10 cellular contexts compared by ENCODE assay signal in genomic region chr9:121707477-121708424, GRCh38. TPM values are rescaled to one million over a fixed set of nuclear protein-coding genes. Genes with fewer than 3 reads are reported as not detected.
DNase-seq lines count a peak whose midpoint lies in the region; ATAC-seq and TF ChIP-seq lines count a peak whose summit lies in the region.
"Had no signal": no experiment of that assay in that cellular context is flagged by ENCODE, and none has a peak within 500 bp of the region (broad histone marks: within the 10 kb centered on the region; RNA-seq: fewer than 3 reads in every experiment).

No MANE protein-coding gene starts in this region.

- peaks cover 15% of the 10 kb centered on the region for H3K4me1 Mint-ChIP-seq in activated CD4-positive, alpha-beta memory T cell treated with anti-CD3 and anti-CD28 coated beads, Interleukin-2, amount 10 ng/mL, durations not matched to agents 7 days and 5 days
- peaks cover 0 to 7% (median 3%) of the 10 kb centered on the region in 3 donors for H3K4me1 Mint-ChIP-seq in T-cell

- POLR2A ChIA-PET in activated CD4-positive, alpha-beta memory T cell treated with anti-CD3 and anti-CD28 coated beads, Interleukin-2, amount 10 ng/mL, durations not matched to agents 7 days and 5 days (lab: Charles Lee), result interaction anchor here (0.8 kb wide), 1 partner anchor 47 kb away, joined by 3 read pairs; no protein-coding TSS in a partner anchor
- POLR2A ChIA-PET in T-cell (lab: Charles Lee), result no interaction called here

- ATAC-seq in GM19395 (IDR thresholded peaks at IDR 0.05; ENCODE audit: unreplicated experiment), result peak; percentile 98
- ATAC-seq in HG03060 (IDR thresholded peaks at IDR 0.05; ENCODE audit: low read depth, unreplicated experiment), result peak; percentile 68
- no peak for ATAC-seq in T-cell (replicated peaks in 1 of 4)

- peak overlapping the region; percentile 18 for H3K27ac Mint-ChIP-seq in activated CD4-positive, alpha-beta memory T cell treated with anti-CD3 and anti-CD28 coated beads, Interleukin-2, amount 10 ng/mL, durations not matched to agents 7 days and 5 days
- H3K27ac Mint-ChIP-seq in T-cell, result no peak overlapping the region

- H3K9me3 Mint-ChIP-seq in activated CD4-positive, alpha-beta memory T cell treated with anti-CD3 and anti-CD28 coated beads, Interleukin-2, amount 10 ng/mL, durations not matched to agents 7 days and 5 days, result no peaks in the 10 kb centered on the region
- no peaks in the 10 kb centered on the region for H3K9me3 Mint-ChIP-seq in T-cell

- DNase-seq in GM10266 (ENCODE audit: extremely low spot score) (peak; percentile 70), T-cell (no peak), GDM1 (lab: John Stamatoyannopoulos, UW) (no peak), ecto neural progenitor cell (ENCODE audit: low spot score) (no peak), T1000 (lab: John Stamatoyannopoulos, UW) (no peak)
- DNase-seq in activated CD4-positive, alpha-beta memory T cell treated with anti-CD3 and anti-CD28 coated beads, Interleukin-2, amount 10 ng/mL, durations not matched to agents 7 days and 5 days, result peak; percentile 35
- DNase-seq: activated CD4-positive, alpha-beta T cell treated with anti-CD3 and anti-CD28 coated beads, Interleukin-2, amount 50 U/mL, for 48 hours; NCI-H1105 treated with DMSO at 0.1 percent for 48 hours had no signal

- CTCF ChIA-PET in activated CD4-positive, alpha-beta memory T cell treated with anti-CD3 and anti-CD28 coated beads, Interleukin-2, amount 10 ng/mL, durations not matched to agents 7 days and 5 days (lab: Charles Lee), result no interaction called here
- CTCF ChIA-PET in T-cell (lab: Charles Lee), result no interaction called here

- H3K36me3 Mint-ChIP-seq in activated CD4-positive, alpha-beta memory T cell treated with anti-CD3 and anti-CD28 coated beads, Interleukin-2, amount 10 ng/mL, durations not matched to agents 7 days and 5 days (ENCODE audit: low read depth), result no peaks in the 10 kb centered on the region
- no peaks in the 10 kb centered on the region for H3K36me3 Mint-ChIP-seq in T-cell

- H3K27me3 Mint-ChIP-seq in activated CD4-positive, alpha-beta memory T cell treated with anti-CD3 and anti-CD28 coated beads, Interleukin-2, amount 10 ng/mL, durations not matched to agents 7 days and 5 days, result peaks cover 24% of the 10 kb centered on the region
- H3K27me3 Mint-ChIP-seq in T-cell, result peaks cover 6 to 9% of the 10 kb centered on the region in 2 donors

- no peak for TF ChIP-seq CTCF in GM10266 (IDR thresholded peaks at IDR 0.05; ENCODE audit: control insufficient read depth, insufficient read depth, low read depth, missing control alignments)

- H3K4me3 Mint-ChIP-seq in activated CD4-positive, alpha-beta memory T cell treated with anti-CD3 and anti-CD28 coated beads, Interleukin-2, amount 10 ng/mL, durations not matched to agents 7 days and 5 days, result no peak overlapping the region
- H3K4me3 Mint-ChIP-seq in T-cell, result no peak overlapping the region

RNA-seq across cellular contexts. Expression of gene DAB2IP, which starts 56.3 kb away (rescaled TPM):
- not detected for total RNA-seq in activated CD4-positive, alpha-beta memory T cell treated with anti-CD3 and anti-CD28 coated beads, Interleukin-2, amount 10 ng/mL, durations not matched to agents 7 days and 5 days
- total RNA-seq in T-cell, result under 1 TPM in 4 of 5 donors, not detected in 1; 0.22 to 0.53 (median 0.34) TPM

Comparison
In these comparisons a context has a peak if more than half of its experiments do, and no peak if none do; other contexts are left out.
1. DNase-seq: peak in GM10266 (single experiment) and activated CD4-positive, alpha-beta memory T cell treated with anti-CD3 and anti-CD28 coated beads, Interleukin-2, amount 10 ng/mL, durations not matched to agents 7 days and 5 days (single experiment); none in T-cell (0 of 34), GDM1 (single experiment), ecto neural progenitor cell (single experiment) and T1000 (single experiment).
2. ATAC-seq: peak in GM19395 (single experiment) and HG03060 (single experiment); none in T-cell (0 of 4).